ENCODE assay signal across 21 cellular contexts in genomic region chrX:115952417-115953092, GRCh38.
DNase-seq lines count a peak whose midpoint lies in the region; ATAC-seq and TF ChIP-seq lines count a peak whose summit lies in the region.
"Had no signal": no experiment of that assay in that cellular context is flagged by ENCODE, and none has a peak within 500 bp of the region (broad histone marks: within the 10 kb centered on the region; RNA-seq: fewer than 3 reads in every experiment).

No MANE protein-coding gene starts in this region.

- intact Hi-C loops in dorsolateral prefrontal cortex (cut with DNase I), result no loop called here
- intact Hi-C loops in activated T-helper 2 cell treated with anti-CD3 and anti-CD28 coated beads, Interferon-gamma antibody, Interleukin-2, Interleukin-4, amounts not matched to agents 10 μg/mL and 5 μg/mL and 100 μg/mL, durations not matched to agents 14 hours and 24 hours and 36 hours (cut with micrococcal nuclease), result no loop called here

- peak overlapping the region in 30 of 59 donors; percentile 2 to 93 (median 56) for H3K27ac ChIP-seq in dorsolateral prefrontal cortex
- H3K27ac ChIP-seq: body of pancreas, heart right ventricle, right lobe of liver, tibial artery had no signal

- DNase-seq in GM13976 (ENCODE audit: low spot score) (peak; percentile 2), NCI-H2107 (lab: John Stamatoyannopoulos, UW) (peak; percentile 76), dorsolateral prefrontal cortex (peak in 6 of 10 donors; percentile 46 to 65 (median 52)), pons (ENCODE audit: low spot score) (peak; percentile 33), COLO829 (ENCODE audit: low spot score) (no peak)
- no peak for DNase-seq in activated T-helper 2 cell treated with anti-CD3 and anti-CD28 coated beads, Interferon-gamma antibody, Interleukin-2, Interleukin-4, amounts not matched to agents 10 μg/mL and 5 μg/mL and 100 μg/mL, durations not matched to agents 14 hours and 24 hours and 36 hours (ENCODE audit: low spot score)
- DNase-seq: activated CD8-positive, alpha-beta memory T cell treated with anti-CD3 and anti-CD28 coated beads for 24 hours; activated naive CD8-positive, alpha-beta T cell treated with anti-CD3 and anti-CD28 coated beads for 36 hours; COR-L47; heart right ventricle; IMR-90; naive B cell; NCI-H2029; NCI-H526 treated with DMSO at 0.1 percent for 48 hours; right lobe of liver; SIG-M5; stimulated activated naive CD4-positive, alpha-beta T cell; tibial artery had no signal

- no peaks in the 10 kb centered on the region for H3K4me1 Mint-ChIP-seq in activated T-helper 2 cell treated with anti-CD3 and anti-CD28 coated beads, Interferon-gamma antibody, Interleukin-2, Interleukin-4, amounts not matched to agents 10 μg/mL and 5 μg/mL and 100 μg/mL, durations not matched to agents 14 hours and 24 hours and 36 hours (ENCODE audit: low read depth)
- H3K4me1 Mint-ChIP-seq: activated naive CD8-positive, alpha-beta T cell treated with anti-CD3 and anti-CD28 coated beads for 36 hours; naive B cell had no signal

- no peaks in the 10 kb centered on the region for H3K9me3 Mint-ChIP-seq in activated T-helper 2 cell treated with anti-CD3 and anti-CD28 coated beads, Interferon-gamma antibody, Interleukin-2, Interleukin-4, amounts not matched to agents 10 μg/mL and 5 μg/mL and 100 μg/mL, durations not matched to agents 14 hours and 24 hours and 36 hours
- H3K9me3 Mint-ChIP-seq: activated naive CD8-positive, alpha-beta T cell treated with anti-CD3 and anti-CD28 coated beads for 36 hours; activated T-helper 1 cell treated with anti-CD3 and anti-CD28 coated beads, Interleukin-12 subunit alpha, Interleukin-12 subunit beta, Interleukin-2, Interleukin-4 antibody, amounts not matched to agents 30 ng/mL and 10 ng/mL and 1 ng/mL, durations not matched to agents 14 hours and 24 hours and 36 hours had no signal

- H3K27me3 ChIP-seq in dorsolateral prefrontal cortex, result peaks cover 0 to 8% (median 0%) of the 10 kb centered on the region in 45 donors
- H3K27me3 ChIP-seq: body of pancreas, right lobe of liver, tibial artery had no signal

- no peaks in the 10 kb centered on the region for H3K27me3 Mint-ChIP-seq in activated T-helper 2 cell treated with anti-CD3 and anti-CD28 coated beads, Interferon-gamma antibody, Interleukin-2, Interleukin-4, amounts not matched to agents 10 μg/mL and 5 μg/mL and 100 μg/mL, durations not matched to agents 14 hours and 24 hours and 36 hours (ENCODE audit: low read depth)
- H3K27me3 Mint-ChIP-seq: activated naive CD8-positive, alpha-beta T cell treated with anti-CD3 and anti-CD28 coated beads for 36 hours; naive B cell had no signal

- ATAC-seq in HG03159 (IDR thresholded peaks at IDR 0.05; ENCODE audit: unreplicated experiment), result no peak
- ATAC-seq: body of pancreas had no signal

- TF ChIP-seq CTCF in GM13976 (IDR thresholded peaks at IDR 0.05; ENCODE audit: borderline replicate concordance, control extremely low read depth, extremely low read depth, insufficient read depth, missing control alignments), result no peak
- TF ChIP-seq CTCF in dorsolateral prefrontal cortex (IDR thresholded peaks at IDR 0.05 in 54 of 56, conservative IDR thresholded peaks at IDR 0.05 in 2 of 56; ENCODE audit: low read depth in 1 of 56, partially characterized antibody in 56 of 56), result peak in 42 of 56 donors; percentile 8 to 73 (median 46)

- H3K4me3 Mint-ChIP-seq in activated T-helper 2 cell treated with anti-CD3 and anti-CD28 coated beads, Interferon-gamma antibody, Interleukin-2, Interleukin-4, amounts not matched to agents 10 μg/mL and 5 μg/mL and 100 μg/mL, durations not matched to agents 14 hours and 24 hours and 36 hours (ENCODE audit: low read depth), result no peak overlapping the region
- H3K4me3 Mint-ChIP-seq: activated naive CD8-positive, alpha-beta T cell treated with anti-CD3 and anti-CD28 coated beads for 36 hours; activated T-helper 1 cell treated with anti-CD3 and anti-CD28 coated beads, Interleukin-12 subunit alpha, Interleukin-12 subunit beta, Interleukin-2, Interleukin-4 antibody, amounts not matched to agents 30 ng/mL and 10 ng/mL and 1 ng/mL, durations not matched to agents 14 hours and 24 hours and 36 hours; naive B cell had no signal

- no peak overlapping the region for H3K4me3 ChIP-seq in dorsolateral prefrontal cortex
- H3K4me3 ChIP-seq: body of pancreas, heart right ventricle, right lobe of liver, tibial artery had no signal

- no peaks in the 10 kb centered on the region for H3K36me3 Mint-ChIP-seq in activated T-helper 2 cell treated with anti-CD3 and anti-CD28 coated beads, Interferon-gamma antibody, Interleukin-2, Interleukin-4, amounts not matched to agents 10 μg/mL and 5 μg/mL and 100 μg/mL, durations not matched to agents 14 hours and 24 hours and 36 hours (ENCODE audit: low read depth)
- H3K36me3 Mint-ChIP-seq: activated naive CD8-positive, alpha-beta T cell treated with anti-CD3 and anti-CD28 coated beads for 36 hours; naive B cell had no signal

- H3K27ac Mint-ChIP-seq in activated T-helper 2 cell treated with anti-CD3 and anti-CD28 coated beads, Interferon-gamma antibody, Interleukin-2, Interleukin-4, amounts not matched to agents 10 μg/mL and 5 μg/mL and 100 μg/mL, durations not matched to agents 14 hours and 24 hours and 36 hours, result no peak overlapping the region
- H3K27ac Mint-ChIP-seq: activated naive CD8-positive, alpha-beta T cell treated with anti-CD3 and anti-CD28 coated beads for 36 hours; activated T-helper 1 cell treated with anti-CD3 and anti-CD28 coated beads, Interleukin-12 subunit alpha, Interleukin-12 subunit beta, Interleukin-2, Interleukin-4 antibody, amounts not matched to agents 30 ng/mL and 10 ng/mL and 1 ng/mL, durations not matched to agents 14 hours and 24 hours and 36 hours; naive B cell had no signal

- in situ Hi-C loops in GM13976 (cut with MboI; ENCODE audit: low sequenced_read_pairs, unreplicated experiment), result no loop called here

Comparison
In these comparisons a context has a peak if more than half of its experiments do, and no peak if none do; other contexts are left out.
1. DNase-seq: peak in GM13976 (single experiment), NCI-H2107 (single experiment), dorsolateral prefrontal cortex (6 of 10) and pons (single experiment); none in COLO829 (single experiment) and activated T-helper 2 cell treated with anti-CD3 and anti-CD28 coated beads, Interferon-gamma antibody, Interleukin-2, Interleukin-4, amounts not matched to agents 10 μg/mL and 5 μg/mL and 100 μg/mL, durations not matched to agents 14 hours and 24 hours and 36 hours (single experiment).